In the genomic region with DNA sequence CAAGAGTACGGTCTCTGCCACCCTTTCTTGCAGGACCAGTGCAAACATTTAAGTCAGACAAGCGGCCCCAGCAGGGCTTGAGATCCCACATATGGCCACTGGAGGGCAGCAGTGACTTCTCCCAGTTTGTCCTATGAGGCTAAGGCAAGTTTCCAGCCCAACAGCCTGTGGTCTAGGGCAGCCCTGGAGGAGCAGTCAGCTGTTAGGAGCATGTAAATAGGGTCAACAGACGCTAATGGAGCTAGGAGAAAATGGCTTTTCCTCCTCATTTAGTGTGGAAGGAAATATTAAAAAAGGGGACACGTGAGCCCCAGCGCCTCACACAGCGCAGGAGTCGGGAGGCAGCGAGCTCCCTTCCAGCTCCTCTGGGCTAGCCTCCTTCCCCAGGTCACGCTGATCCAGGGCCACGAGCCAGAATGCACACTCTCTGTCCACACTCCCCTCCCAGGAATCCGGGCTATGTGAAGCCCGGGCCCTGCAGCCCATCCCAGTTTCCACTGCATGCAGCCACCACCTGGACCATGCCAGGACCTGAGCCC, we compare ENCODE assay signal across 8 cellular contexts.
DNase-seq lines count a peak whose midpoint lies in the region; ATAC-seq and TF ChIP-seq lines count a peak whose summit lies in the region.

No MANE protein-coding gene starts in this region.

- peak; percentile 92 for TF ChIP-seq RAD21 in neural cell (conservative IDR thresholded peaks at IDR 0.05)

- peaks cover 7% of the 10 kb centered on the region for H3K27me3 Mint-ChIP-seq in activated T-cell treated with anti-CD3 and anti-CD28 coated beads, Interleukin-2, amount 50 U/mL, for 72 hours (ENCODE audit: low read depth)

- ATAC-seq in GM19452 (IDR thresholded peaks at IDR 0.05; ENCODE audit: unreplicated experiment): peak; percentile 69
- ATAC-seq in Panc1: peak; percentile 90
- ATAC-seq in activated T-cell treated with anti-CD3 and anti-CD28 coated beads, Interleukin-2, amount 50 U/mL, for 72 hours (replicated peaks in 1 of 2): peak; percentile 69 to 75

- no peaks in the 10 kb centered on the region for H3F3A ChIP-seq in neural cell (ENCODE audit: insufficient read depth, low read length, poor library complexity, severe bottlenecking)

- H3K4me1 ChIP-seq in BE2C (peaks cover 24% of the 10 kb centered on the region), KMS-11 (ENCODE audit: low read depth, poor library complexity, severe bottlenecking) (no peaks in the 10 kb centered on the region), Panc1 (ENCODE audit: control insufficient read depth, insufficient read depth, low read length) (no peaks in the 10 kb centered on the region; the same call in 1 of the 2 replicates)

- POLR2A ChIA-PET in Panc1 (lab: Charles Lee): no interaction called here

- H2AFZ ChIP-seq in KMS-11 (ENCODE audit: low read depth) (no peak overlapping the region), neural cell (ENCODE audit: low read depth, low read length) (no peak overlapping the region)

- TF ChIP-seq CTCF in BE2C (IDR thresholded peaks at IDR 0.05; ENCODE audit: low read depth, low read length) (peak; percentile 98), KMS-11 (conservative IDR thresholded peaks at IDR 0.05; ENCODE audit: low read depth, low read length) (peak; percentile 98), Panc1 (IDR thresholded peaks at IDR 0.05) (peak; percentile 96), fibroblast of pulmonary artery (IDR thresholded peaks at IDR 0.05; ENCODE audit: low read length, missing control alignments) (peak; percentile 78), neural cell (IDR thresholded peaks at IDR 0.05; ENCODE audit: poor library complexity, severe bottlenecking) (peak; percentile 94)

- H3K79me2 ChIP-seq in KMS-11 (ENCODE audit: insufficient read depth, low read depth) (no peaks in the 10 kb centered on the region), neural cell (replicated peaks; ENCODE audit: insufficient read depth, low read length) (no peaks in the 10 kb centered on the region)

- no peak overlapping the region for H3K27ac ChIP-seq in KMS-11
- H3K27ac ChIP-seq in Panc1 (ENCODE audit: low read length): no peak overlapping the region
- H3K27ac ChIP-seq in neural cell (ENCODE audit: low read length): no peak overlapping the region

- H3K4me3 Mint-ChIP-seq in activated T-cell treated with anti-CD3 and anti-CD28 coated beads, Interleukin-2, amount 50 U/mL, for 72 hours: no peak overlapping the region

- DNase-seq in BE2C (peak; percentile 88), Panc1 (ENCODE audit: low read depth, low spot score) (peak; percentile 88), fibroblast of pulmonary artery (ENCODE audit: low read depth) (peak; percentile 98)
- DNase-seq in activated T-cell treated with anti-CD3 and anti-CD28 coated beads, Interleukin-2, amount 50 U/mL, for 72 hours: peak; percentile 64 to 77
- DNase-seq in stimulated activated naive CD4-positive, alpha-beta T cell treated with Interleukin-2 at 50 U/mL for 16 hours (lab: John Stamatoyannopoulos, UW): peak; percentile 54

- H3K4me1 Mint-ChIP-seq in activated T-cell treated with anti-CD3 and anti-CD28 coated beads, Interleukin-2, amount 50 U/mL, for 72 hours (ENCODE audit: low read depth): no peaks in the 10 kb centered on the region

- no peak for TF ChIP-seq EP300 in neural cell (conservative IDR thresholded peaks at IDR 0.05; ENCODE audit: poor library complexity, severe bottlenecking)

- no peaks in the 10 kb centered on the region; the same call in none of the 2 replicates for H3K36me3 ChIP-seq in BE2C
- no peaks in the 10 kb centered on the region for H3K36me3 ChIP-seq in KMS-11 (ENCODE audit: insufficient read depth)
- H3K36me3 ChIP-seq in Panc1 (ENCODE audit: control insufficient read depth, insufficient read depth, low read length): no peaks in the 10 kb centered on the region
- peaks cover 25% of the 10 kb centered on the region for H3K36me3 ChIP-seq in neural cell (ENCODE audit: insufficient read depth, low read length)

- H3K9ac ChIP-seq in KMS-11 (no peak overlapping the region), neural cell (ENCODE audit: low read length) (no peak overlapping the region)

- in situ Hi-C loops in Panc1 (cut with HindIII; ENCODE audit: low pct_unique_long_range_greater_than_20kb, low sequenced_read_pairs): no loop called here

- no TSS peak for BruUV-seq in Panc1 (replicated peaks; lab: Mats Ljungman, UMichigan)

- H3K36me3 Mint-ChIP-seq in activated T-cell treated with anti-CD3 and anti-CD28 coated beads, Interleukin-2, amount 50 U/mL, for 72 hours (ENCODE audit: insufficient read depth in 2 of 2): no peaks in the 10 kb centered on the region

- no peak overlapping the region for H3K4me3 ChIP-seq in BE2C (ENCODE audit: low read depth, low read length)
- H3K4me3 ChIP-seq in KMS-11 (IDR thresholded peaks at IDR 0.05; ENCODE audit: insufficient read depth, low read depth, low read length): no peak overlapping the region
- no peak overlapping the region for H3K4me3 ChIP-seq in Panc1 (ENCODE audit: low read depth in 2 of 2, low read length in 2 of 2)
- H3K4me3 ChIP-seq in fibroblast of pulmonary artery (replicated peaks; ENCODE audit: low read depth, low read length): no peak overlapping the region
- H3K4me3 ChIP-seq in neural cell (ENCODE audit: low read length): no peak overlapping the region

- H4K20me1 ChIP-seq in KMS-11 (ENCODE audit: insufficient read depth) (no peaks in the 10 kb centered on the region), neural cell (ENCODE audit: insufficient read depth) (no peaks in the 10 kb centered on the region)

- H3K27me3 ChIP-seq in BE2C: no peaks in the 10 kb centered on the region
- no peaks in the 10 kb centered on the region for H3K27me3 ChIP-seq in KMS-11 (ENCODE audit: insufficient read depth, low read depth)
- no peaks in the 10 kb centered on the region for H3K27me3 ChIP-seq in Panc1 (ENCODE audit: control insufficient read depth, insufficient read depth, low read length)
- no peaks in the 10 kb centered on the region for H3K27me3 ChIP-seq in neural cell (ENCODE audit: insufficient read depth, low read depth, low read length)

- H3K9me2 ChIP-seq in neural cell (ENCODE audit: insufficient read depth, low read length): no peaks in the 10 kb centered on the region

- no peaks in the 10 kb centered on the region for H3K9me3 Mint-ChIP-seq in activated T-cell treated with anti-CD3 and anti-CD28 coated beads, Interleukin-2, amount 50 U/mL, for 72 hours

- CTCF ChIA-PET in Panc1 (lab: Charles Lee): interaction anchor here (0.5 to 1.0 kb wide), 2 partner anchors 188 to 366 kb away, joined by 3 to 7 read pairs; no protein-coding TSS in a partner anchor

- no peaks in the 10 kb centered on the region for H3K9me3 ChIP-seq in BE2C
- no peaks in the 10 kb centered on the region for H3K9me3 ChIP-seq in Panc1 (ENCODE audit: control insufficient read depth, insufficient read depth, low read depth, low read length)
- H3K9me3 ChIP-seq in neural cell (ENCODE audit: low read length): no peaks in the 10 kb centered on the region

- intact Hi-C loops in Panc1 (cut with micrococcal nuclease; ENCODE audit: unreplicated experiment): loop anchor here (5.0 to 10.0 kb wide), 4 partner anchors 173 to 341 kb away; no protein-coding TSS in a partner anchor

- H3K27ac Mint-ChIP-seq in activated T-cell treated with anti-CD3 and anti-CD28 coated beads, Interleukin-2, amount 50 U/mL, for 72 hours: no peak overlapping the region

- H3K4me2 ChIP-seq in KMS-11 (no peak overlapping the region), neural cell (ENCODE audit: low read length) (no peak overlapping the region)

TF ChIP-seq in neural cell, 6 proteins besides CTCF, POLR2A, EP300 and RAD21:
- TF ChIP-seq TAF1 (IDR thresholded peaks at IDR 0.05; ENCODE audit: low read depth): no peak
- TF ChIP-seq POLR2AphosphoS5 (IDR thresholded peaks at IDR 0.05): no peak
- peak; percentile 94 for TF ChIP-seq SMC3 (conservative IDR thresholded peaks at IDR 0.05; ENCODE audit: poor library complexity)
- TF ChIP-seq REST (IDR thresholded peaks at IDR 0.05; ENCODE audit: borderline replicate concordance): no peak
- TF ChIP-seq EZH2 (IDR thresholded peaks at IDR 0.05; ENCODE audit: borderline replicate concordance, insufficient read depth, low read length, poor library complexity, severe bottlenecking): no peak
- peak; percentile 40 for TF ChIP-seq MXI1 (conservative IDR thresholded peaks at IDR 0.05; ENCODE audit: poor library complexity, severe bottlenecking)
TF ChIP-seq in neural cell: peak in this region for 2.
